In genomic region chr5:168530751-168531150, GRCh38 we compare ENCODE assay signal across 17 cellular contexts. TPM values are rescaled to one million over a fixed set of nuclear protein-coding genes. Genes with fewer than 3 reads are reported as not detected.
A peak's percentile ranks its signal among the peaks of the same experiment; 100 is the strongest.
DNase-seq lines count a peak whose midpoint lies in the region; ATAC-seq, FAIRE-seq and TF ChIP-seq lines count a peak whose summit lies in the region.
"Had no signal": no experiment of that assay in that cellular context is flagged by ENCODE, and none has a peak within 500 bp of the region (broad histone marks: within the 10 kb centered on the region; RNA-seq: fewer than 3 reads in every experiment).

No MANE protein-coding gene starts in this region.

- no peaks in the 10 kb centered on the region for H3K79me2 ChIP-seq in astrocyte (ENCODE audit: insufficient read depth, low read length)

- H3K36me3 ChIP-seq in astrocyte (ENCODE audit: insufficient read depth, low read length) (no peaks in the 10 kb centered on the region), small intestine (ENCODE audit: control insufficient read depth in 2 of 2, insufficient read depth in 2 of 2, low read length in 2 of 2) (no peaks in the 10 kb centered on the region)
- H3K36me3 ChIP-seq: heart left ventricle had no signal

- peaks cover 5% of the 10 kb centered on the region for H3K36me3 Mint-ChIP-seq in astrocyte (ENCODE audit: low read depth, unreplicated experiment)
- H3K36me3 Mint-ChIP-seq in naive thymus-derived CD8-positive, alpha-beta T cell: peaks cover 0 to 2% (median 0%) of the 10 kb centered on the region in 3 donors

- 61 to 74% (median 69%) methylated on average over 2 of the region's 2 CpGs for WGBS in small intestine, 3 donors

- H4K20me1 ChIP-seq in astrocyte (ENCODE audit: insufficient read depth, low read length): peaks cover 5% of the 10 kb centered on the region

- H3K4me2 ChIP-seq in astrocyte (ENCODE audit: low read length): no peak overlapping the region

- H3K9ac ChIP-seq in astrocyte (ENCODE audit: low read length): no peak overlapping the region

- no peak for TF ChIP-seq CTCF in astrocyte (IDR thresholded peaks at IDR 0.05; ENCODE audit: insufficient read depth, low read depth, low read length)

- H3K4me3 Mint-ChIP-seq in astrocyte (ENCODE audit: unreplicated experiment): peak overlapping the region; percentile 77
- peak overlapping the region in 9 of 10 donors; percentile 54 to 78 (median 65) for H3K4me3 Mint-ChIP-seq in naive thymus-derived CD8-positive, alpha-beta T cell
- H3K4me3 Mint-ChIP-seq: activated CD8-positive, alpha-beta T cell treated with anti-CD3 and anti-CD28 coated beads, Interleukin-2, amount 10 ng/mL, durations not matched to agents 7 days and 5 days; dendritic cell treated with granulocyte-macrophage colony-stimulating factor and Interleukin-4, amounts not matched to agents 40 ng/mL and 50 ng/mL, for 4 days had no signal

- no peak overlapping the region for H3K27ac ChIP-seq in astrocyte (ENCODE audit: low read depth, low read length)
- H3K27ac ChIP-seq in small intestine (ENCODE audit: low read depth in 1 of 2, low read length in 1 of 2): no peak overlapping the region
- H3K27ac ChIP-seq: heart left ventricle had no signal

- peak; percentile 27 for DNase-seq in AG08396 (ENCODE audit: low spot score)
- DNase-seq in EL: peak; percentile 9
- DNase-seq in astrocyte (ENCODE audit: low read depth): peak; percentile 25
- DNase-seq in naive thymus-derived CD8-positive, alpha-beta T cell: no peak
- no peak for DNase-seq in small intestine
- DNase-seq in central memory CD4-positive, alpha-beta T cell: no peak
- DNase-seq in DMS153 treated with DMSO at 0.1 percent for 48 hours (lab: John Stamatoyannopoulos, UW; ENCODE audit: unreplicated experiment): no peak
- DNase-seq: activated CD8-positive, alpha-beta T cell treated with anti-CD3 and anti-CD28 coated beads, Interleukin-2, amount 10 ng/mL, durations not matched to agents 7 days and 5 days; heart left ventricle; NCI-H2081 treated with DMSO at 0.1 percent for 48 hours; NCI-H69; stimulated activated CD4-positive, alpha-beta T cell treated with anti-CD3 and anti-CD28 coated beads, Interleukin-2, amount 100 ng/mL, for 48 hours had no signal

- no peak for ATAC-seq in naive thymus-derived CD8-positive, alpha-beta T cell
- ATAC-seq in HG03460 (IDR thresholded peaks at IDR 0.05; ENCODE audit: unreplicated experiment): no peak
- ATAC-seq: activated CD8-positive, alpha-beta T cell treated with anti-CD3 and anti-CD28 coated beads, Interleukin-2, amount 10 ng/mL, durations not matched to agents 7 days and 5 days; esophagus mucosa; heart left ventricle; Panc1 had no signal

- peaks cover 7% of the 10 kb centered on the region for H3K9me3 ChIP-seq in astrocyte (ENCODE audit: insufficient read depth, low read depth, low read length)
- no peaks in the 10 kb centered on the region for H3K9me3 ChIP-seq in small intestine (ENCODE audit: control insufficient read depth, low read depth)
- H3K9me3 ChIP-seq: heart left ventricle had no signal

- H3K27ac Mint-ChIP-seq in astrocyte (ENCODE audit: unreplicated experiment): no peak overlapping the region
- H3K27ac Mint-ChIP-seq in naive thymus-derived CD8-positive, alpha-beta T cell: no peak overlapping the region
- H3K27ac Mint-ChIP-seq: activated CD8-positive, alpha-beta T cell treated with anti-CD3 and anti-CD28 coated beads, Interleukin-2, amount 10 ng/mL, durations not matched to agents 7 days and 5 days; activated T-helper 2 cell treated with anti-CD3 and anti-CD28 coated beads, Interferon-gamma antibody, Interleukin-2, Interleukin-4, amounts not matched to agents 10 μg/mL and 5 μg/mL and 100 μg/mL, durations not matched to agents 14 hours and 24 hours and 36 hours; dendritic cell treated with granulocyte-macrophage colony-stimulating factor and Interleukin-4, amounts not matched to agents 40 ng/mL and 50 ng/mL, for 4 days had no signal

- H3K4me1 ChIP-seq in astrocyte (ENCODE audit: insufficient read depth, low read length): peaks cover 7% of the 10 kb centered on the region
- peaks cover 0 to 3% of the 10 kb centered on the region in 2 donors for H3K4me1 ChIP-seq in small intestine (ENCODE audit: control insufficient read depth in 2 of 2, insufficient read depth in 1 of 2, low read depth in 1 of 2, low read length in 1 of 2)

- H3K4me3 ChIP-seq in astrocyte (ENCODE audit: insufficient read depth, low read depth, low read length) (no peak overlapping the region), small intestine (ENCODE audit: low read depth in 1 of 2, low read length in 2 of 2) (no peak overlapping the region)
- H3K4me3 ChIP-seq: heart left ventricle had no signal

- H3K4me1 Mint-ChIP-seq in astrocyte (ENCODE audit: low read depth, unreplicated experiment): peaks cover 11% of the 10 kb centered on the region
- peaks cover 6 to 15% (median 12%) of the 10 kb centered on the region in 4 donors for H3K4me1 Mint-ChIP-seq in naive thymus-derived CD8-positive, alpha-beta T cell

- H3K27me3 ChIP-seq in astrocyte (ENCODE audit: insufficient read depth, low read length) (peaks cover 23% of the 10 kb centered on the region), small intestine (ENCODE audit: control insufficient read depth in 2 of 2, insufficient read depth in 2 of 2, low read length in 2 of 2) (peaks cover 0 to 20% of the 10 kb centered on the region in 2 donors)

- peaks cover 2% of the 10 kb centered on the region for H3K9me3 Mint-ChIP-seq in astrocyte (ENCODE audit: unreplicated experiment)
- H3K9me3 Mint-ChIP-seq in naive thymus-derived CD8-positive, alpha-beta T cell: peaks cover 0 to 9% (median 2%) of the 10 kb centered on the region in 9 donors
- H3K9me3 Mint-ChIP-seq: dendritic cell treated with granulocyte-macrophage colony-stimulating factor and Interleukin-4, amounts not matched to agents 40 ng/mL and 50 ng/mL, for 4 days had no signal

- POLR2A ChIA-PET in naive thymus-derived CD8-positive, alpha-beta T cell (lab: Charles Lee): no interaction called here

- no peak overlapping the region for H2AFZ ChIP-seq in astrocyte (ENCODE audit: low read depth, low read length)

- peaks cover 13% of the 10 kb centered on the region for H3K27me3 Mint-ChIP-seq in astrocyte (ENCODE audit: low read depth, unreplicated experiment)
- peaks cover 23 to 54% (median 46%) of the 10 kb centered on the region in 5 donors for H3K27me3 Mint-ChIP-seq in naive thymus-derived CD8-positive, alpha-beta T cell

- FAIRE-seq in astrocyte (lab: Jason Lieb, UNC): no peak
- FAIRE-seq in small intestine (lab: Jason Lieb, UNC): no peak

RNA-seq across cellular contexts. Expression of gene FBLL1, which starts 1.6 kb away (rescaled TPM):
- 3.3 and 4.5 TPM in 2 replicates for total RNA-seq in astrocyte
- not detected for total RNA-seq in naive thymus-derived CD8-positive, alpha-beta T cell
- not detected for polyA plus RNA-seq in naive thymus-derived CD8-positive, alpha-beta T cell
- 1 to 10 TPM in 2 of 3 donors, under 1 TPM in 1; 0.45 to 1.9 (median 1.9) TPM for polyA plus RNA-seq in small intestine
- total RNA-seq: activated T-helper 2 cell treated with anti-CD3 and anti-CD28 coated beads, Interferon-gamma antibody, Interleukin-2, Interleukin-4, amounts not matched to agents 10 μg/mL and 5 μg/mL and 100 μg/mL, durations not matched to agents 14 hours and 24 hours and 36 hours; esophagus mucosa had no signal

RNA-seq across cellular contexts. Expression of gene RARS1, which starts 44.5 kb away (rescaled TPM):
- total RNA-seq in astrocyte: 139 and 143 TPM in 2 replicates
- 100 to 1,000 TPM; 102 to 114 TPM for total RNA-seq in naive thymus-derived CD8-positive, alpha-beta T cell
- 10 to 100 TPM; 25.9 to 34.8 (median 29.1) TPM for polyA plus RNA-seq in naive thymus-derived CD8-positive, alpha-beta T cell
- 100 to 1,000 TPM in 1 of 3 donors, 10 to 100 TPM in 2; 54.8 to 123 (median 66.5) TPM for polyA plus RNA-seq in small intestine

RNA-seq across cellular contexts. Expression of gene PANK3, which starts 48.4 kb away (rescaled TPM):
- 82.9 and 107 TPM in 2 replicates for total RNA-seq in astrocyte
- 10 to 100 TPM; 40.4 to 49.8 TPM for total RNA-seq in naive thymus-derived CD8-positive, alpha-beta T cell
- 1 to 10 TPM; 2.6 to 6.7 (median 4.9) TPM for polyA plus RNA-seq in naive thymus-derived CD8-positive, alpha-beta T cell
- polyA plus RNA-seq in small intestine: 10 to 100 TPM; 16.3 to 32.0 (median 18.4) TPM

Comparison
In these comparisons a context has a peak if more than half of its experiments do, and no peak if none do; other contexts are left out.
1. DNase-seq: peak in AG08396 (single experiment), EL (single experiment) and astrocyte (single experiment); none in naive thymus-derived CD8-positive, alpha-beta T cell (0 of 10), small intestine (single experiment), central memory CD4-positive, alpha-beta T cell (single experiment) and DMS153 treated with DMSO at 0.1 percent for 48 hours (single experiment).